In the genomic region with DNA sequence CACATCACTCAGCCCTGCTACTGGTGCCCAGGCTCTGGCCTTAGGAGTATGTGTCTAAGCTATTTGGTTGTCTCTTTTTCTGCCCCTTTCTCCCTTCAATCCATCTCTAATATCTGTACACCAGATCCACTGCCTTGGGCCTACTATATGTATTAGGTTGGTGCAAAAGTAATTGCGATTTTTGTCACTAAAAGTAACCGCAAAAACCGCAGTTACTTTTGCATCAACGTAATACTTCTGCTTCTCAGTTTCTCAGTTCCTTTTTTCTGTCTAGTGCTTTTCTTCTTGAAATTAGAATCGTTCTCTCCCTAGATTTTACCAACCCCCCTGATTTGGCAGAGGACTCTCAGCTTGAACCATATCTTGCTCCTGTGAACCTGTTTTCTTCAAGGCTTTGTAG, we compare ENCODE assay signal across 8 cellular contexts.
DNase-seq lines count a peak whose midpoint lies in the region; ATAC-seq and TF ChIP-seq lines count a peak whose summit lies in the region.

No MANE protein-coding gene starts in this region.

- peaks cover 4% of the 10 kb centered on the region for H3K36me3 Mint-ChIP-seq in activated CD8-positive, alpha-beta T cell treated with anti-CD3 and anti-CD28 coated beads for 36 hours (ENCODE audit: low read depth)

- DNase-seq in CMK (ENCODE audit: low read depth) (peak; percentile 79), H4 (ENCODE audit: low spot score) (no peak), C1 segment of cervical spinal cord (lab: John Stamatoyannopoulos, UW) (no peak), NCI-H2081 treated with DMSO at 0.1 percent for 48 hours (lab: John Stamatoyannopoulos, UW) (no peak)
- peak; percentile 31 for DNase-seq in activated CD8-positive, alpha-beta T cell treated with anti-CD3 and anti-CD28 coated beads for 36 hours
- no peak for DNase-seq in activated CD4-positive, CD25-positive, alpha-beta regulatory T cell (lab: John Stamatoyannopoulos, UW)

- peaks cover 39% of the 10 kb centered on the region for H3K4me1 Mint-ChIP-seq in activated CD8-positive, alpha-beta T cell treated with anti-CD3 and anti-CD28 coated beads for 36 hours (ENCODE audit: low read depth)

- peak overlapping the region; percentile 88 for H3K27ac Mint-ChIP-seq in activated CD8-positive, alpha-beta T cell treated with anti-CD3 and anti-CD28 coated beads for 36 hours

- intact Hi-C loops in activated CD8-positive, alpha-beta T cell treated with anti-CD3 and anti-CD28 coated beads for 36 hours (cut with micrococcal nuclease), result loop anchor here (10.0 kb wide), 1 partner anchor 532 kb away; no protein-coding TSS in a partner anchor

- CTCF ChIA-PET in activated CD8-positive, alpha-beta T cell treated with anti-CD3 and anti-CD28 coated beads for 36 hours (lab: Charles Lee), result interaction anchor here (0.9 kb wide), 1 partner anchor 69 kb away, joined by 3 read pairs; no protein-coding TSS in a partner anchor

- peak overlapping the region; percentile 23 for H3K4me3 Mint-ChIP-seq in activated CD8-positive, alpha-beta T cell treated with anti-CD3 and anti-CD28 coated beads for 36 hours

- peaks cover 9% of the 10 kb centered on the region for H3K27me3 Mint-ChIP-seq in activated CD8-positive, alpha-beta T cell treated with anti-CD3 and anti-CD28 coated beads for 36 hours

- no peak for TF ChIP-seq CTCF in activated CD8-positive, alpha-beta T cell treated with anti-CD3 and anti-CD28 coated beads for 36 hours (IDR thresholded peaks at IDR 0.05)

- POLR2A ChIA-PET in activated CD8-positive, alpha-beta T cell treated with anti-CD3 and anti-CD28 coated beads for 36 hours (lab: Charles Lee), result interaction anchor here (1.5 kb wide), 1 partner anchor 33 kb away, joined by 3 read pairs; no protein-coding TSS in a partner anchor

- ATAC-seq in GM19395 (IDR thresholded peaks at IDR 0.05; ENCODE audit: unreplicated experiment) (peak; percentile 42), HG03432 (IDR thresholded peaks at IDR 0.05; ENCODE audit: unreplicated experiment) (peak; percentile 38)
- ATAC-seq in activated CD8-positive, alpha-beta T cell treated with anti-CD3 and anti-CD28 coated beads for 36 hours, result peak; percentile 5

- peaks cover 4% of the 10 kb centered on the region for H3K9me3 Mint-ChIP-seq in activated CD8-positive, alpha-beta T cell treated with anti-CD3 and anti-CD28 coated beads for 36 hours

Comparison
In these comparisons a context has a peak if more than half of its experiments do, and no peak if none do; other contexts are left out.
1. DNase-seq: peak in CMK (single experiment) and activated CD8-positive, alpha-beta T cell treated with anti-CD3 and anti-CD28 coated beads for 36 hours (single experiment); none in H4 (single experiment), C1 segment of cervical spinal cord (0 of 14), NCI-H2081 treated with DMSO at 0.1 percent for 48 hours (single experiment) and activated CD4-positive, CD25-positive, alpha-beta regulatory T cell (0 of 4).
2. Peak in every context shown above with its lines, with median percentiles within 50 percentile points of each other: ATAC-seq.